Comparison of ENCODE assay signal across 1 cellular context in the genomic region with DNA sequence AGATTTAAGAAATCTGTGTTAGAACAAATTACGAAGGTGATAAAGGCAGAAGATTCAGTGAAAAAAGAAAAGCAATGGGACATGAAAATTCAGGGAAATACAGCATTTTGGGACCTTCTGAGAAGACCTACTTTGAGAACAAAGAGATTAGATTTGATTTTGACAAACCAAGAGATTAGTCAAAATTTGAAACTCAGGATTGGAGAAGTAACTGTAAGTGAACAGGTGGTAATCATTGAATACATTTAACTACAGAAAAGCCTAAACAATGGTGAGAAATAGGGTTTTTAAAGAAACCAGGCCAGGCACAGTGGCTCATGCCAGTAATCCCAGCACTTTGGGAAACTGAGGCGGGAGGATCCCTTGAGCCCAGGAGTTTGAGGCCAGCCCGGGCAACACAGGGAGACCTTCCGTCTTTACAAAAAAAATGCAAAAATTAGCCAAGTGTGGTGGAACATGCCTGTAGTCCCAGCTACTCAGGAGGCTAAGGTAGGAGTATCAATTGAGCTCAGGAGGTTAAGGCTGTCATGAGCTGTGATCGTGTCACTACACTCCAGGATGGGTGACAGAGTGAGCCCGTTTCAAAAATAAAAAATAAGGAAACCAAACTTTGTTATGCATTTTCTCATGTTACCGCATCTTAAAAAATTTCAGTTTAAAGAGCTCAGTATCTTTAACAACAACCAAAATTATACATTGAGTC.
TF ChIP-seq lines count a peak whose summit lies in the region.

No MANE protein-coding gene starts in this region.

TF ChIP-seq in IMR-90, 13 proteins besides CTCF, POLR2A, EP300 and RAD21 (continued from another document):
- TF ChIP-seq, protein P1, sequence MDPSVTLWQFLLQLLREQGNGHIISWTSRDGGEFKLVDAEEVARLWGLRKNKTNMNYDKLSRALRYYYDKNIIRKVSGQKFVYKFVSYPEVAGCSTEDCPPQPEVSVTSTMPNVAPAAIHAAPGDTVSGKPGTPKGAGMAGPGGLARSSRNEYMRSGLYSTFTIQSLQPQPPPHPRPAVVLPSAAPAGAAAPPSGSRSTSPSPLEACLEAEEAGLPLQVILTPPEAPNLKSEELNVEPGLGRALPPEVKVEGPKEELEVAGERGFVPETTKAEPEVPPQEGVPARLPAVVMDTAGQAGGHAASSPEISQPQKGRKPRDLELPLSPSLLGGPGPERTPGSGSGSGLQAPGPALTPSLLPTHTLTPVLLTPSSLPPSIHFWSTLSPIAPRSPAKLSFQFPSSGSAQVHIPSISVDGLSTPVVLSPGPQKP (IDR thresholded peaks at IDR 0.05; ENCODE audit: borderline replicate concordance, low read depth, low read length), result no peak
- no peak for TF ChIP-seq MAZ (IDR thresholded peaks at IDR 0.05; ENCODE audit: borderline replicate concordance, low read depth, low read length)
- no peak for TF ChIP-seq CHD1 (IDR thresholded peaks at IDR 0.05; ENCODE audit: low read depth, low read length)
- TF ChIP-seq, protein P2, sequence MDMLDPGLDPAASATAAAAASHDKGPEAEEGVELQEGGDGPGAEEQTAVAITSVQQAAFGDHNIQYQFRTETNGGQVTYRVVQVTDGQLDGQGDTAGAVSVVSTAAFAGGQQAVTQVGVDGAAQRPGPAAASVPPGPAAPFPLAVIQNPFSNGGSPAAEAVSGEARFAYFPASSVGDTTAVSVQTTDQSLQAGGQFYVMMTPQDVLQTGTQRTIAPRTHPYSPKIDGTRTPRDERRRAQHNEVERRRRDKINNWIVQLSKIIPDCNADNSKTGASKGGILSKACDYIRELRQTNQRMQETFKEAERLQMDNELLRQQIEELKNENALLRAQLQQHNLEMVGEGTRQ (IDR thresholded peaks at IDR 0.05; ENCODE audit: low read depth, low read length), result no peak
- no peak for TF ChIP-seq FOS (IDR thresholded peaks at IDR 0.05; ENCODE audit: low read depth, low read length)
- no peak for TF ChIP-seq SMC3 (IDR thresholded peaks at IDR 0.05; ENCODE audit: low read depth, low read length)
- no peak for TF ChIP-seq CEBPB (IDR thresholded peaks at IDR 0.05; ENCODE audit: low read depth, low read length)
